ENCODE assay signal across 11 cellular contexts in the genomic region with DNA sequence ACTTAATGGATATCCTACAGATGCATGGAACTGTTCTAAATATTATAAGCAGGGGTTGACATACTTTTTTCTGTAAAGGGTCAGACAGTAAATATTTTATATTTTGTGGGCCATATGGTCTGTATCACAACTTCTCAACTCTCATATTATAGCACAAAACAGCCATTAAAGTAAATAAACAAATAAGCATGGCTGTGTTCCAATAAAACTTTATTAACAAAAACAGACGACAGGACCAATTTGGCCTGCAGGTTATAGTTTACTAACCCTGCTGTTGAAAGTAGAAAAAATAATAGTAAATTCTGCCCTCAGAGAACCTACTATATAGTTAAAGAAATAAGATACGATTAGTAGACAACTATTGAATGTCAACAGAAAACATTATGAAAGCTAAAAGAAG. TPM values are rescaled to one million over a fixed set of nuclear protein-coding genes. Genes with fewer than 3 reads are reported as not detected.
"Had no signal": no experiment of that assay in that cellular context is flagged by ENCODE, and none has a peak within 500 bp of the region (broad histone marks: within the 10 kb centered on the region; RNA-seq: fewer than 3 reads in every experiment).

No MANE protein-coding gene starts in this region.

- H3K4me3 ChIP-seq: GM23338 had no signal

- H3K4me2 ChIP-seq: GM23338, KMS-11 had no signal

- H3K27ac Mint-ChIP-seq: GM23338 had no signal

- H3K9me3 Mint-ChIP-seq: GM23338, H9 had no signal

- FAIRE-seq: H1, H54, HTR-8/SVneo had no signal

- H3K27ac ChIP-seq: KMS-11 had no signal

- H2AFZ ChIP-seq: GM23338 had no signal

- ATAC-seq: GM23338 had no signal

- H3K4me3 Mint-ChIP-seq: GM23338, H9 had no signal

- H3K9ac ChIP-seq: KMS-11 had no signal

- DNase-seq: H9, HCEC 1CT, IMR-90, Karpas-422, KBM-7 had no signal

RNA-seq across cellular contexts. Expression of a gene that starts 46.3 kb away (rescaled TPM):
- total RNA-seq: HT-29, IMR-90 had no signal
